In genomic region chr6:1851681-1852456, GRCh38 we compare ENCODE assay signal across 27 cellular contexts.
"Had no signal": no experiment of that assay in that cellular context is flagged by ENCODE, and none has a peak within 500 bp of the region (broad histone marks: within the 10 kb centered on the region; RNA-seq: fewer than 3 reads in every experiment).

No MANE protein-coding gene starts in this region.

- H3K27me3 ChIP-seq: breast epithelium, esophagus muscularis mucosa, foreskin keratinocyte, heart right ventricle, stomach, thyroid gland, upper lobe of left lung had no signal

- H3K4me3 ChIP-seq: breast epithelium, esophagus muscularis mucosa, heart right ventricle, left ventricle myocardium inferior, lung, mucosa of descending colon, prostate gland, stomach, thyroid gland, upper lobe of left lung had no signal

- ATAC-seq: activated CD4-positive, alpha-beta T cell treated with anti-CD3 and anti-CD28 coated beads for 36 hours; activated CD8-positive, alpha-beta memory T cell treated with anti-CD3 and anti-CD28 coated beads, Interleukin-2, amount 10 ng/mL, durations not matched to agents 7 days and 5 days; activated CD8-positive, alpha-beta T cell treated with anti-CD3 and anti-CD28 coated beads, Interleukin-2, amount 10 ng/mL, durations not matched to agents 7 days and 5 days; activated naive CD8-positive, alpha-beta T cell treated with anti-CD3 and anti-CD28 coated beads, Interleukin-2, amount 50 U/mL, for 24 hours; foreskin keratinocyte; heart right ventricle; mucosa of descending colon; natural killer cell treated with Interleukin-12 subunit alpha and Interleukin-12 subunit beta and Interleukin-15 and Interleukin-18, amount 100 ng/mL, for 72 hours; stimulated activated naive B cell treated with anti-CD40 and anti-IgM and Interleukin-4, amounts not matched to agents 10 μg/mL and 1 μg/mL and 100 μg/mL, for 72 hours had no signal

- FAIRE-seq: colon had no signal

- H3K4me1 ChIP-seq: breast epithelium, esophagus muscularis mucosa, left ventricle myocardium inferior, prostate gland, thyroid gland had no signal

- H3K27ac ChIP-seq: breast epithelium, esophagus muscularis mucosa, foreskin keratinocyte, heart right ventricle, left ventricle myocardium inferior, prostate gland, stomach, thyroid gland, upper lobe of left lung had no signal

- H3K9me3 ChIP-seq: breast epithelium, esophagus muscularis mucosa, heart right ventricle, left ventricle myocardium inferior, mucosa of descending colon, prostate gland, stomach, thyroid gland, upper lobe of left lung had no signal

- DNase-seq: activated CD4-positive, alpha-beta T cell treated with anti-CD3 and anti-CD28 coated beads for 36 hours; activated CD4-positive, CD25-positive, alpha-beta regulatory T cell; activated CD8-positive, alpha-beta memory T cell treated with anti-CD3 and anti-CD28 coated beads, Interleukin-2, amount 10 ng/mL, durations not matched to agents 7 days and 5 days; activated CD8-positive, alpha-beta T cell treated with anti-CD3 and anti-CD28 coated beads, Interleukin-2, amount 10 ng/mL, durations not matched to agents 7 days and 5 days; activated naive CD8-positive, alpha-beta T cell treated with anti-CD3 and anti-CD28 coated beads, Interleukin-2, amount 50 U/mL, for 24 hours; activated T-cell treated with anti-CD3 and anti-CD28 coated beads, Interleukin-2, amount 50 U/mL, for 48 hours; amygdala; central memory CD4-positive, alpha-beta T cell; dermis blood vessel endothelial cell; effector CD4-positive, alpha-beta T cell; foreskin keratinocyte; heart right ventricle; left ventricle myocardium inferior; mesendoderm; mucosa of descending colon; stimulated activated CD4-positive, alpha-beta T cell treated with anti-CD3 and anti-CD28 coated beads, Interleukin-15, amount 100 ng/mL, for 24 hours; stimulated activated CD4-positive, alpha-beta T cell treated with anti-CD3 and anti-CD28 coated beads, Interleukin-2, amount 100 ng/mL, for 24 hours; stimulated activated naive B cell treated with anti-CD40 and anti-IgM and Interleukin-4, amounts not matched to agents 10 μg/mL and 1 μg/mL and 100 μg/mL, for 72 hours; stomach; thyroid gland; upper lobe of left lung had no signal

- H3K36me3 ChIP-seq: breast epithelium, esophagus muscularis mucosa, heart right ventricle, left ventricle myocardium inferior, prostate gland, thyroid gland, upper lobe of left lung had no signal
